3 cellular contexts compared by ENCODE assay signal in the genomic region with DNA sequence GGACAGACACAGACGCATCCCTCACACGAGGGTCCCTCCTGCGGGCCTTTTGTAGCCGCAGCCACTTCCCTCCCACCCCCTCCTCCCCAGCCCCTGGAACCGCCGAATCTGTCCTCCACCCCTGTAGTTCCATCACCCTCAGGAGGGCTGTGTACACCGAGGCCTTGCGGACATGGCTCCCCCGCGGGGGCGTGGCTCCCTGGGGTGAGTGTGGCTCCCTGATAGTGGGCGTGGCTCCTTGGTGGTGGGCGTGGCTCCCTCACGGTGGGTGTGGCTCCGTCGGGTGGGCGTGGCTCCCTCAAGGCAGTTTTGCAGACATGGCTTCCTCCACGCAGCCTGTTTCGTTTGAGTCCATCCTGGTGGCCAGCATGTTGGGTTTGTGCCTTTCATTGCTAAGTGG.
TF ChIP-seq lines count a peak whose summit lies in the region.

No MANE protein-coding gene starts in this region.

TF ChIP-seq in SK-N-SH, 30 proteins besides CTCF, POLR2A, EP300 and RAD21 (continues in another document):
- TF ChIP-seq USF1 (IDR thresholded peaks at IDR 0.05; ENCODE audit: borderline replicate concordance, low read depth) = no peak
- TF ChIP-seq RXRA (IDR thresholded peaks at IDR 0.05; ENCODE audit: borderline replicate concordance, low read depth) = no peak
- no peak for TF ChIP-seq YY1 (IDR thresholded peaks at IDR 0.05; ENCODE audit: low read depth)
- TF ChIP-seq SIN3A (IDR thresholded peaks at IDR 0.05; ENCODE audit: borderline replicate concordance, low read depth, low read length) = no peak
- no peak for TF ChIP-seq CHD2 (IDR thresholded peaks at IDR 0.05; ENCODE audit: low read length, partially characterized antibody)
- no peak for TF ChIP-seq GABPA (IDR thresholded peaks at IDR 0.05; ENCODE audit: low read depth)
- no peak for TF ChIP-seq FOXM1 (IDR thresholded peaks at IDR 0.05; ENCODE audit: low read depth)
- no peak for TF ChIP-seq FOSL2 (IDR thresholded peaks at IDR 0.05; ENCODE audit: borderline replicate concordance, low read depth)
- TF ChIP-seq ZBTB33 (IDR thresholded peaks at IDR 0.05; ENCODE audit: borderline replicate concordance, low read depth) = no peak
- TF ChIP-seq MEF2A (IDR thresholded peaks at IDR 0.05; ENCODE audit: borderline replicate concordance, low read depth) = no peak
- no peak for TF ChIP-seq IRF3 (IDR thresholded peaks at IDR 0.05; ENCODE audit: low read depth, low read length)
- TF ChIP-seq, protein P1, sequence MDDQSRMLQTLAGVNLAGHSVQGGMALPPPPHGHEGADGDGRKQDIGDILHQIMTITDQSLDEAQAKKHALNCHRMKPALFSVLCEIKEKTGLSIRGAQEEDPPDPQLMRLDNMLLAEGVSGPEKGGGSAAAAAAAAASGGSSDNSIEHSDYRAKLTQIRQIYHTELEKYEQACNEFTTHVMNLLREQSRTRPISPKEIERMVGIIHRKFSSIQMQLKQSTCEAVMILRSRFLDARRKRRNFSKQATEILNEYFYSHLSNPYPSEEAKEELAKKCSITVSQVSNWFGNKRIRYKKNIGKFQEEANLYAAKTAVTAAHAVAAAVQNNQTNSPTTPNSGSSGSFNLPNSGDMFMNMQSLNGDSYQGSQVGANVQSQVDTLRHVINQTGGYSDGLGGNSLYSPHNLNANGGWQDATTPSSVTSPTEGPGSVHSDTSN (IDR thresholded peaks at IDR 0.05) = no peak

TF ChIP-seq in SK-N-SH treated with all-trans-retinoic acid at 6 μM for 48 hours, 23 proteins besides CTCF, POLR2A, EP300 and RAD21:
- no peak for TF ChIP-seq ZFP30 (CRISPR knock-in tag; IDR thresholded peaks at IDR 0.05)
- TF ChIP-seq OSR1 (CRISPR knock-in tag; IDR thresholded peaks at IDR 0.05) = no peak
- TF ChIP-seq ZC3H10 (CRISPR knock-in tag; IDR thresholded peaks at IDR 0.05) = no peak
- TF ChIP-seq, protein P2, sequence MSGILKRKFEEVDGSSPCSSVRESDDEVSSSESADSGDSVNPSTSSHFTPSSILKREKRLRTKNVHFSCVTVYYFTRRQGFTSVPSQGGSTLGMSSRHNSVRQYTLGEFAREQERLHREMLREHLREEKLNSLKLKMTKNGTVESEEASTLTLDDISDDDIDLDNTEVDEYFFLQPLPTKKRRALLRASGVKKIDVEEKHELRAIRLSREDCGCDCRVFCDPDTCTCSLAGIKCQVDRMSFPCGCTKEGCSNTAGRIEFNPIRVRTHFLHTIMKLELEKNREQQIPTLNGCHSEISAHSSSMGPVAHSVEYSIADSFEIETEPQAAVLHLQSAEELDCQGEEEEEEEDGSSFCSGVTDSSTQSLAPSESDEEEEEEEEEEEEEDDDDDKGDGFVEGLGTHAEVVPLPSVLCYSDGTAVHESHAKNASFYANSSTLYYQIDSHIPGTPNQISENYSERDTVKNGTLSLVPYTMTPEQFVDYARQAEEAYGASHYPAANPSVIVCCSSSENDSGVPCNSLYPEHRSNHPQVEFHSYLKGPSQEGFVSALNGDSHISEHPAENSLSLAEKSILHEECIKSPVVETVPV (CRISPR knock-in tag; IDR thresholded peaks at IDR 0.05) = no peak
- no peak for TF ChIP-seq ZNF565 (CRISPR knock-in tag; conservative IDR thresholded peaks at IDR 0.05; ENCODE audit: low read depth)
- TF ChIP-seq SNAI2 (CRISPR knock-in tag; IDR thresholded peaks at IDR 0.05) = no peak
- no peak for TF ChIP-seq ESRRG (CRISPR knock-in tag; IDR thresholded peaks at IDR 0.05)
- no peak for TF ChIP-seq RARB (CRISPR knock-in tag; IDR thresholded peaks at IDR 0.05)
- TF ChIP-seq, protein P3, sequence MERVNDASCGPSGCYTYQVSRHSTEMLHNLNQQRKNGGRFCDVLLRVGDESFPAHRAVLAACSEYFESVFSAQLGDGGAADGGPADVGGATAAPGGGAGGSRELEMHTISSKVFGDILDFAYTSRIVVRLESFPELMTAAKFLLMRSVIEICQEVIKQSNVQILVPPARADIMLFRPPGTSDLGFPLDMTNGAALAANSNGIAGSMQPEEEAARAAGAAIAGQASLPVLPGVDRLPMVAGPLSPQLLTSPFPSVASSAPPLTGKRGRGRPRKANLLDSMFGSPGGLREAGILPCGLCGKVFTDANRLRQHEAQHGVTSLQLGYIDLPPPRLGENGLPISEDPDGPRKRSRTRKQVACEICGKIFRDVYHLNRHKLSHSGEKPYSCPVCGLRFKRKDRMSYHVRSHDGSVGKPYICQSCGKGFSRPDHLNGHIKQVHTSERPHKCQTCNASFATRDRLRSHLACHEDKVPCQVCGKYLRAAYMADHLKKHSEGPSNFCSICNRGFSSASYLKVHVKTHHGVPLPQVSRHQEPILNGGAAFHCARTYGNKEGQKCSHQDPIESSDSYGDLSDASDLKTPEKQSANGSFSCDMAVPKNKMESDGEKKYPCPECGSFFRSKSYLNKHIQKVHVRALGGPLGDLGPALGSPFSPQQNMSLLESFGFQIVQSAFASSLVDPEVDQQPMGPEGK (CRISPR knock-in tag; IDR thresholded peaks at IDR 0.05; ENCODE audit: borderline replicate concordance) = no peak
- TF ChIP-seq, protein P4, sequence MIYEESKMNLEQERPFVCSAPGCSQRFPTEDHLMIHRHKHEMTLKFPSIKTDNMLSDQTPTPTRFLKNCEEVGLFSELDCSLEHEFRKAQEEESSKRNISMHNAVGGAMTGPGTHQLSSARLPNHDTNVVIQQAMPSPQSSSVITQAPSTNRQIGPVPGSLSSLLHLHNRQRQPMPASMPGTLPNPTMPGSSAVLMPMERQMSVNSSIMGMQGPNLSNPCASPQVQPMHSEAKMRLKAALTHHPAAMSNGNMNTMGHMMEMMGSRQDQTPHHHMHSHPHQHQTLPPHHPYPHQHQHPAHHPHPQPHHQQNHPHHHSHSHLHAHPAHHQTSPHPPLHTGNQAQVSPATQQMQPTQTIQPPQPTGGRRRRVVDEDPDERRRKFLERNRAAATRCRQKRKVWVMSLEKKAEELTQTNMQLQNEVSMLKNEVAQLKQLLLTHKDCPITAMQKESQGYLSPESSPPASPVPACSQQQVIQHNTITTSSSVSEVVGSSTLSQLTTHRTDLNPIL (CRISPR knock-in tag; IDR thresholded peaks at IDR 0.05; ENCODE audit: low read depth) = no peak
- TF ChIP-seq PPARA (CRISPR knock-in tag; IDR thresholded peaks at IDR 0.05; ENCODE audit: borderline replicate concordance) = no peak
- no peak for TF ChIP-seq GLIS3 (CRISPR knock-in tag; IDR thresholded peaks at IDR 0.05)
- TF ChIP-seq, protein P5, sequence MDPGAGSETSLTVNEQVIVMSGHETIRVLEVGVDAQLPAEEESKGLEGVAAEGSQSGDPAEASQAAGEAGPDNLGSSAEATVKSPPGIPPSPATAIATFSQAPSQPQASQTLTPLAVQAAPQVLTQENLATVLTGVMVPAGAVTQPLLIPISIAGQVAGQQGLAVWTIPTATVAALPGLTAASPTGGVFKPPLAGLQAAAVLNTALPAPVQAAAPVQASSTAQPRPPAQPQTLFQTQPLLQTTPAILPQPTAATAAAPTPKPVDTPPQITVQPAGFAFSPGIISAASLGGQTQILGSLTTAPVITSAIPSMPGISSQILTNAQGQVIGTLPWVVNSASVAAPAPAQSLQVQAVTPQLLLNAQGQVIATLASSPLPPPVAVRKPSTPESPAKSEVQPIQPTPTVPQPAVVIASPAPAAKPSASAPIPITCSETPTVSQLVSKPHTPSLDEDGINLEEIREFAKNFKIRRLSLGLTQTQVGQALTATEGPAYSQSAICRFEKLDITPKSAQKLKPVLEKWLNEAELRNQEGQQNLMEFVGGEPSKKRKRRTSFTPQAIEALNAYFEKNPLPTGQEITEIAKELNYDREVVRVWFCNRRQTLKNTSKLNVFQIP (CRISPR knock-in tag; IDR thresholded peaks at IDR 0.05; ENCODE audit: borderline replicate concordance, low read depth) = no peak
- no peak for TF ChIP-seq ZNF70 (CRISPR knock-in tag; IDR thresholded peaks at IDR 0.05)
TF ChIP-seq in SK-N-SH treated with all-trans-retinoic acid at 6 μM for 48 hours: peak in this region for 0.

TF ChIP-seq in IMR-90, 13 proteins besides CTCF, POLR2A, EP300 and RAD21 (continued from another document):
- TF ChIP-seq, protein P6, sequence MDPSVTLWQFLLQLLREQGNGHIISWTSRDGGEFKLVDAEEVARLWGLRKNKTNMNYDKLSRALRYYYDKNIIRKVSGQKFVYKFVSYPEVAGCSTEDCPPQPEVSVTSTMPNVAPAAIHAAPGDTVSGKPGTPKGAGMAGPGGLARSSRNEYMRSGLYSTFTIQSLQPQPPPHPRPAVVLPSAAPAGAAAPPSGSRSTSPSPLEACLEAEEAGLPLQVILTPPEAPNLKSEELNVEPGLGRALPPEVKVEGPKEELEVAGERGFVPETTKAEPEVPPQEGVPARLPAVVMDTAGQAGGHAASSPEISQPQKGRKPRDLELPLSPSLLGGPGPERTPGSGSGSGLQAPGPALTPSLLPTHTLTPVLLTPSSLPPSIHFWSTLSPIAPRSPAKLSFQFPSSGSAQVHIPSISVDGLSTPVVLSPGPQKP (IDR thresholded peaks at IDR 0.05; ENCODE audit: borderline replicate concordance, low read depth, low read length) = no peak
- TF ChIP-seq NFE2L2 (IDR thresholded peaks at IDR 0.05; ENCODE audit: low read depth, low read length) (no peak), SMC3 (IDR thresholded peaks at IDR 0.05; ENCODE audit: low read depth, low read length) (no peak), MAZ (IDR thresholded peaks at IDR 0.05; ENCODE audit: borderline replicate concordance, low read depth, low read length) (no peak), CHD1 (IDR thresholded peaks at IDR 0.05; ENCODE audit: low read depth, low read length) (no peak), FOS (IDR thresholded peaks at IDR 0.05; ENCODE audit: low read depth, low read length) (no peak), MXI1 (IDR thresholded peaks at IDR 0.05; ENCODE audit: borderline replicate concordance, low read depth, low read length) (no peak), USF2 (IDR thresholded peaks at IDR 0.05; ENCODE audit: low read depth, low read length) (no peak), RCOR1 (IDR thresholded peaks at IDR 0.05; ENCODE audit: insufficient replicate concordance, low read length) (no peak), MAFK (IDR thresholded peaks at IDR 0.05; ENCODE audit: low read depth, low read length) (no peak)
